In genomic region chr14:61671086-61671485, GRCh38 we compare ENCODE assay signal across 8 cellular contexts. TPM values are rescaled to one million over a fixed set of nuclear protein-coding genes. Genes with fewer than 3 reads are reported as not detected.
A peak's percentile ranks its signal among the peaks of the same experiment; 100 is the strongest.
DNase-seq lines count a peak whose midpoint lies in the region; ATAC-seq and TF ChIP-seq lines count a peak whose summit lies in the region.

No MANE protein-coding gene starts in this region.

- ATAC-seq in GM21390 (IDR thresholded peaks at IDR 0.05; ENCODE audit: unreplicated experiment) = peak; percentile 91
- peak; percentile 83 for ATAC-seq in HG03565 (IDR thresholded peaks at IDR 0.05; ENCODE audit: unreplicated experiment)

- no peak for TF ChIP-seq CTCF in GM10266 (IDR thresholded peaks at IDR 0.05; ENCODE audit: control insufficient read depth, insufficient read depth, low read depth, missing control alignments)

- TF ChIP-seq POLR2A in erythroblast (IDR thresholded peaks at IDR 0.05; ENCODE audit: low read length) = no peak

- DNase-seq in GM10266 (ENCODE audit: extremely low spot score) (peak; percentile 44), dermis microvascular lymphatic vessel endothelial cell (ENCODE audit: low read depth in 2 of 2) (peak; percentile 35 to 74), erythroblast (lab: John Stamatoyannopoulos, UW) (no peak), NCI-H2107 treated with DMSO at 0.1 percent for 48 hours (lab: John Stamatoyannopoulos, UW; ENCODE audit: unreplicated experiment) (no peak), HPDE6-E6E7 (ENCODE audit: extremely low spot score) (no peak), GM19240 (ENCODE audit: insufficient read length, low spot score) (no peak)

RNA-seq across cellular contexts. Expression of gene HIF1A, which starts 24.2 kb away (rescaled TPM):
- 139 and 188 TPM in 2 replicates for total RNA-seq in dermis microvascular lymphatic vessel endothelial cell

Comparison
In these comparisons a context has a peak if more than half of its experiments do, and no peak if none do; other contexts are left out.
1. DNase-seq: peak in GM10266 (single experiment) and dermis microvascular lymphatic vessel endothelial cell (2 of 2); none in erythroblast (0 of 2), NCI-H2107 treated with DMSO at 0.1 percent for 48 hours (single experiment), HPDE6-E6E7 (single experiment) and GM19240 (single experiment).